11 cellular contexts compared by ENCODE assay signal in genomic region chr12:67910360-67911292, GRCh38.
DNase-seq lines count a peak whose midpoint lies in the region; ATAC-seq and TF ChIP-seq lines count a peak whose summit lies in the region.
"Had no signal": no experiment of that assay in that cellular context is flagged by ENCODE, and none has a peak within 500 bp of the region (broad histone marks: within the 10 kb centered on the region; RNA-seq: fewer than 3 reads in every experiment).

No MANE protein-coding gene starts in this region.

- no peak for TF ChIP-seq RAD21 in SK-N-SH (IDR thresholded peaks at IDR 0.05; ENCODE audit: low read length)

- H3K27ac Mint-ChIP-seq in CD14-positive monocyte, result no peak overlapping the region
- H3K27ac Mint-ChIP-seq: activated B cell treated with CpG ODN at 0.5 μM for 24 hours had no signal

- ATAC-seq in foreskin keratinocyte, result peak; percentile 92

- H3K4me3 Mint-ChIP-seq in CD14-positive monocyte, result no peak overlapping the region
- H3K4me3 Mint-ChIP-seq: activated B cell treated with CpG ODN at 0.5 μM for 24 hours had no signal

- H3K9ac ChIP-seq in SK-N-SH (peak overlapping the region; percentile 57; the same call in 1 of the 2 replicates), skeletal muscle tissue (ENCODE audit: low read depth in 1 of 3, low read length in 3 of 3) (peak overlapping the region; percentile 61 to 82 (median 65))

- H3K36me3 ChIP-seq in SK-N-SH (replicated peaks in 1 of 2; ENCODE audit: control insufficient read depth in 1 of 2, insufficient read depth in 2 of 2, low read length in 1 of 2), result no peaks in the 10 kb centered on the region
- no peaks in the 10 kb centered on the region for H3K36me3 ChIP-seq in skeletal muscle tissue (ENCODE audit: control insufficient read depth in 3 of 3, insufficient read depth in 3 of 3, low read length in 3 of 3)

- peak overlapping the region; percentile 11; the same call in 1 of the 2 replicates for H2AFZ ChIP-seq in SK-N-SH (ENCODE audit: low read depth)

- no peaks in the 10 kb centered on the region for H3K79me2 ChIP-seq in SK-N-SH (ENCODE audit: insufficient read depth)

- peaks cover 0 to 5% (median 0%) of the 10 kb centered on the region in 7 donors for H3K9me3 Mint-ChIP-seq in CD14-positive monocyte

- intact Hi-C loops in CD14-positive monocyte (cut with micrococcal nuclease), result no loop called here

- H3K4me2 ChIP-seq in SK-N-SH, result peak overlapping the region; percentile 36; the same call in 1 of the 2 replicates

- no peaks in the 10 kb centered on the region for H4K20me1 ChIP-seq in SK-N-SH (ENCODE audit: insufficient read depth)

- peaks cover 8% of the 10 kb centered on the region; the same call in 1 of the 2 replicates for H3K9me3 ChIP-seq in SK-N-SH
- no peaks in the 10 kb centered on the region for H3K9me3 ChIP-seq in skeletal muscle tissue (ENCODE audit: control insufficient read depth in 3 of 3, low read length in 3 of 3)

- CTCF ChIA-PET in SK-N-SH (lab: Yijun Ruan, JAX), result no interaction called here

- H3K4me1 ChIP-seq in SK-N-SH (ENCODE audit: control insufficient read depth in 1 of 2, insufficient read depth in 2 of 2, low read depth in 1 of 2, low read length in 1 of 2) (peaks cover 0 to 23% of the 10 kb centered on the region in 2 experiments; a peak in 2 of 4 replicates), foreskin keratinocyte (peaks cover 26% of the 10 kb centered on the region), skeletal muscle tissue (ENCODE audit: control insufficient read depth in 3 of 3, insufficient read depth in 3 of 3, low read length in 3 of 3) (peaks cover 14 to 29% (median 16%) of the 10 kb centered on the region in 3 donors)

- H3K4me3 ChIP-seq in SK-N-SH (ENCODE audit: low read depth in 2 of 2, low read length in 1 of 2) (no peak overlapping the region), skeletal muscle tissue (ENCODE audit: low read length in 3 of 3) (peak overlapping the region; percentile 44 to 62 (median 57))

- peak in 1 of 2 experiments; percentile 98; a peak in 2 of 4 replicates for TF ChIP-seq EP300 in SK-N-SH (IDR thresholded peaks at IDR 0.05; ENCODE audit: borderline replicate concordance in 1 of 2, low read depth in 1 of 2, low read length in 1 of 2)

- no peaks in the 10 kb centered on the region for H3K4me1 Mint-ChIP-seq in CD14-positive monocyte
- H3K4me1 Mint-ChIP-seq: activated B cell treated with CpG ODN at 0.5 μM for 24 hours had no signal

- no peaks in the 10 kb centered on the region for H3K36me3 Mint-ChIP-seq in CD14-positive monocyte

- H3K27me3 Mint-ChIP-seq in CD14-positive monocyte (ENCODE audit: low read depth in 3 of 3), result peaks cover 0 to 3% (median 2%) of the 10 kb centered on the region in 3 donors

- TF ChIP-seq CTCF in SK-N-SH (IDR thresholded peaks at IDR 0.05), result no peak
- TF ChIP-seq CTCF in foreskin keratinocyte (conservative IDR thresholded peaks at IDR 0.05), result no peak
- no peak for TF ChIP-seq CTCF in CD14-positive monocyte (IDR thresholded peaks at IDR 0.05)

- peaks cover 21% of the 10 kb centered on the region for H3F3A ChIP-seq in SK-N-SH (replicated peaks; ENCODE audit: insufficient read depth)

- POLR2A ChIA-PET in SK-N-SH (lab: Yijun Ruan, JAX), result no interaction called here

- H3K27ac ChIP-seq in SK-N-SH (ENCODE audit: low read depth in 2 of 2, low read length in 1 of 2), result peak overlapping the region; percentile 39 to 96; a peak in 3 of 4 replicates
- peak overlapping the region; percentile 37 for H3K27ac ChIP-seq in foreskin keratinocyte
- peak overlapping the region; percentile 76 for H3K27ac ChIP-seq in skeletal muscle tissue (ENCODE audit: low read depth, low read length)

- no peaks in the 10 kb centered on the region for H3K27me3 ChIP-seq in SK-N-SH (ENCODE audit: insufficient read depth)
- H3K27me3 ChIP-seq in foreskin keratinocyte, result no peaks in the 10 kb centered on the region
- H3K27me3 ChIP-seq in skeletal muscle tissue (ENCODE audit: control insufficient read depth in 3 of 3, insufficient read depth in 3 of 3, low read length in 3 of 3), result no peaks in the 10 kb centered on the region

- 46% methylated on average over 14 of the region's 14 CpGs for WGBS in SK-N-SH (ENCODE audit: low lambda C conversion rate)

- H3K9me2 ChIP-seq in SK-N-SH, result no peaks in the 10 kb centered on the region

- DNase-seq in HCEC 1CT (peak; percentile 97), SK-N-SH (no peak), foreskin keratinocyte (peak; percentile 98 to 99), DMS53 (lab: John Stamatoyannopoulos, UW) (no peak), COR-L47 (lab: John Stamatoyannopoulos, UW) (no peak), CD14-positive monocyte (ENCODE audit: low spot score) (no peak)
- DNase-seq: activated B cell treated with CpG ODN at 0.5 μM for 24 hours; activated naive CD4-positive, alpha-beta T cell; KG1; stimulated activated CD4-positive, alpha-beta T cell treated with anti-CD3 and anti-CD28 coated beads, Interleukin-1b, Interleukin-23, amount 100 ng/mL, for 48 hours had no signal

TF ChIP-seq in SK-N-SH, 30 proteins besides CTCF, POLR2A, EP300 and RAD21 (continues in another document):
- TF ChIP-seq TCF12 (IDR thresholded peaks at IDR 0.05) (peak; percentile 93), MEF2A (IDR thresholded peaks at IDR 0.05; ENCODE audit: borderline replicate concordance, low read depth) (peak; percentile 90), USF2 (IDR thresholded peaks at IDR 0.05; ENCODE audit: borderline replicate concordance, low read depth, low read length) (no peak), FOSL2 (IDR thresholded peaks at IDR 0.05; ENCODE audit: borderline replicate concordance, low read depth) (peak; percentile 99), TEAD4 (IDR thresholded peaks at IDR 0.05; ENCODE audit: borderline replicate concordance, insufficient read depth) (peak; percentile 98), FOXJ3 (CRISPR knock-in tag; IDR thresholded peaks at IDR 0.05) (no peak), NRF1 (IDR thresholded peaks at IDR 0.05; ENCODE audit: low read depth, low read length) (no peak), FOXM1 (IDR thresholded peaks at IDR 0.05; ENCODE audit: low read depth) (peak; percentile 90), RXRA (IDR thresholded peaks at IDR 0.05; ENCODE audit: borderline replicate concordance, low read depth) (0 out of 2 replicates have a peak, but pooled peaks have one; percentile 45), SIN3A (IDR thresholded peaks at IDR 0.05; ENCODE audit: borderline replicate concordance, low read depth, low read length) (no peak), GATA2 (CRISPR knock-in tag; IDR thresholded peaks at IDR 0.05) (no peak), NFIC (IDR thresholded peaks at IDR 0.05; ENCODE audit: borderline replicate concordance) (peak; percentile 77; the same call in 1 of the 2 replicates), ZBTB33 (IDR thresholded peaks at IDR 0.05; ENCODE audit: borderline replicate concordance, low read depth) (no peak), EZH2phosphoT487 (IDR thresholded peaks at IDR 0.05; ENCODE audit: borderline replicate concordance, low read depth) (no peak), PBX3 (IDR thresholded peaks at IDR 0.05) (peak; percentile 66; the same call in 1 of the 2 replicates), RFX5 (IDR thresholded peaks at IDR 0.05; ENCODE audit: low read length) (no peak), GABPA (IDR thresholded peaks at IDR 0.05; ENCODE audit: low read depth) (no peak), YY1 (IDR thresholded peaks at IDR 0.05; ENCODE audit: low read depth) (peak; percentile 30; the same call in 1 of the 2 replicates), RCOR1 (IDR thresholded peaks at IDR 0.05; ENCODE audit: low read length) (no peak), TAF1 (IDR thresholded peaks at IDR 0.05; ENCODE audit: borderline replicate concordance, low read depth, low read length) (no peak)
- TF ChIP-seq, protein P1, sequence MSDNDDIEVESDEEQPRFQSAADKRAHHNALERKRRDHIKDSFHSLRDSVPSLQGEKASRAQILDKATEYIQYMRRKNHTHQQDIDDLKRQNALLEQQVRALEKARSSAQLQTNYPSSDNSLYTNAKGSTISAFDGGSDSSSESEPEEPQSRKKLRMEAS (IDR thresholded peaks at IDR 0.05; ENCODE audit: low read depth), result peak; percentile 9; the same call in 1 of the 2 replicates

Comparison
In these comparisons a context has a peak if more than half of its experiments do, and no peak if none do; other contexts are left out.
1. DNase-seq: peak in HCEC 1CT (single experiment) and foreskin keratinocyte (2 of 2); none in SK-N-SH (single experiment), DMS53 (single experiment), COR-L47 (single experiment) and CD14-positive monocyte (single experiment).
2. H3K4me3 ChIP-seq: peak in skeletal muscle tissue (3 of 3); none in SK-N-SH (0 of 2).
3. Peak in every context shown above with its lines, with median percentiles within 50 percentile points of each other: H3K27ac ChIP-seq.